In the genomic region with DNA sequence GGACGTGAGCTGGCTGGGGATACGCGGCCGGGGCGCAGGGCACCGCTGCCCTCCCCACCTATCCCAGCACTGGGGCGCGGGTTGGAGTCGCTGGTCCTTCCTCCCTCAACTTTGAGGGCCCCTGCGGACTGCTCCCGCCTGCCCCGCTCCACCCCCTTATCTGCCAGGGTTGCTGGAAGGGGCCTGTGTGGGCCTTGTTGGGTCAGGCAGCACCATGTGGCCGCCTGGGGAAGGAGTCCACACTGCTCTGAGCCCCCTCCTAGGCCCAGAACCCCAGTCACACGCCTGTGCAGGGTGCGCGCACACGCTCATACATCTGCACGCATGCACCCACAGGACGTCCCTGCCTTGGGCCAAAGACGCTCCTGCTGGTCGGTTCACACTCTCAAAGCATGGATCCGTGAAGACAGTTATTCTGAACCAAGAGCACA, we compare ENCODE assay signal across 8 cellular contexts. TPM values are rescaled to one million over a fixed set of nuclear protein-coding genes. Genes with fewer than 3 reads are reported as not detected.
DNase-seq lines count a peak whose midpoint lies in the region; ATAC-seq and TF ChIP-seq lines count a peak whose summit lies in the region.

No MANE protein-coding gene starts in this region.

- H3K36me3 ChIP-seq in HUES6 (ENCODE audit: control insufficient read depth, insufficient read depth, low read length) (no peaks in the 10 kb centered on the region), ascending aorta (no peaks in the 10 kb centered on the region), iPS-20b (ENCODE audit: insufficient read depth, low read depth, low read length) (no peaks in the 10 kb centered on the region)

- no peaks in the 10 kb centered on the region for H3K9me3 ChIP-seq in HUES6 (ENCODE audit: control insufficient read depth, insufficient read depth, low read depth, low read length)
- no peaks in the 10 kb centered on the region for H3K9me3 ChIP-seq in ascending aorta
- no peaks in the 10 kb centered on the region for H3K9me3 ChIP-seq in iPS-20b (ENCODE audit: insufficient read depth, low read depth, low read length)

- in situ Hi-C loops in GM13977 (cut with MboI; ENCODE audit: low pct_unique_long_range_greater_than_20kb, low sequenced_read_pairs, unreplicated experiment), result no loop called here

- H3K27me3 ChIP-seq in HUES6 (ENCODE audit: control insufficient read depth, insufficient read depth, low read length) (peaks cover 50% of the 10 kb centered on the region), ascending aorta (no peaks in the 10 kb centered on the region), iPS-20b (ENCODE audit: insufficient read depth, low read length) (peaks cover 37% of the 10 kb centered on the region)

- H3K4me3 ChIP-seq in HUES6 (ENCODE audit: low read depth, low read length), result peak overlapping the region; percentile 72
- H3K4me3 ChIP-seq in ascending aorta, result peak overlapping the region; percentile 62 to 87
- H3K4me3 ChIP-seq in iPS-20b (ENCODE audit: low read length), result peak overlapping the region; percentile 70

- no peak for DNase-seq in ascending aorta (ENCODE audit: low spot score in 2 of 2)
- no peak for DNase-seq in stimulated activated naive CD8-positive, alpha-beta T cell treated with anti-CD3 and anti-CD28 coated beads, Interleukin-15, Interleukin-2, amounts not matched to agents 100 U/mL and 50 U/mL, for 24 hours
- no peak for DNase-seq in hepatic stellate cell (ENCODE audit: low spot score)
- no peak for DNase-seq in NK-92 (lab: John Stamatoyannopoulos, UW; ENCODE audit: unreplicated experiment)
- DNase-seq in GM13977 (ENCODE audit: low spot score), result no peak

- TF ChIP-seq CTCF in ascending aorta (IDR thresholded peaks at IDR 0.05) (no peak), GM13977 (IDR thresholded peaks at IDR 0.05; ENCODE audit: extremely low read depth, insufficient read depth, missing control alignments) (no peak)

- H3K4me1 ChIP-seq in HUES6 (ENCODE audit: control insufficient read depth, insufficient read depth, low read length) (peaks cover 49% of the 10 kb centered on the region), ascending aorta (peaks cover 0 to 18% of the 10 kb centered on the region in 2 donors), iPS-20b (ENCODE audit: insufficient read depth, low read length) (peaks cover 27% of the 10 kb centered on the region)

- H3K9ac ChIP-seq in HUES6 (ENCODE audit: low read length) (peak overlapping the region; percentile 42), iPS-20b (ENCODE audit: low read depth, low read length) (peak overlapping the region; percentile 58; the same call in 1 of the 2 replicates)

- ATAC-seq in stimulated activated naive CD8-positive, alpha-beta T cell treated with anti-CD3 and anti-CD28 coated beads, Interleukin-15, Interleukin-2, amounts not matched to agents 100 U/mL and 50 U/mL, for 24 hours, result peak; percentile 21
- ATAC-seq in HG02885 (IDR thresholded peaks at IDR 0.05; ENCODE audit: poor library complexity, unreplicated experiment), result no peak

- intact Hi-C loops in ascending aorta (cut with DNase I), result loop anchor here (5.0 kb wide), 1 partner anchor 64 kb away; no protein-coding TSS in a partner anchor

- H3K27ac ChIP-seq in HUES6 (ENCODE audit: low read depth, low read length), result no peak overlapping the region
- H3K27ac ChIP-seq in ascending aorta, result no peak overlapping the region
- no peak overlapping the region for H3K27ac ChIP-seq in iPS-20b (ENCODE audit: low read length)

RNA-seq across cellular contexts. Expression of a gene that starts 0.6 kb away (rescaled TPM):
- total RNA-seq in ascending aorta, result 12.9 TPM
